In the genomic region with DNA sequence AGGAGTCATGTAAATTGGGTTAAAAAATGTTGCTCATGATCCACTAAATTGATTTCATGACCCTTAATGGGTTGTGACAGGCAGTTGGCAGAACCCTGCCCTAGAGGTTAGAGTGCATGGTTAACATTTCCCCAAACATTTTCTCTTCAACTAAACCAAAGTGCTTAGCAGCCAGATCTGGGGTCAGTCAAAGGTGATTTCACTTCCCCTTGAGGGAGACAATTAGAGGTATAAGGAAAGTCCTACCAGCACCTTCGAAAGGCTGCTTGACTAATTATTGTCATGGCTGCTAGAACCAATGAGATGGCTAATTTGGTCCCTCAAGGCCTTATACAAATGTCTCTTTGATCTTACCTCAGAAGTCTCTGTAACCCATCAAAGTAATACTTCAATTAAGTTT, we compare ENCODE assay signal across 12 cellular contexts. TPM values are rescaled to one million over a fixed set of nuclear protein-coding genes. Genes with fewer than 3 reads are reported as not detected.
A peak's percentile ranks its signal among the peaks of the same experiment; 100 is the strongest.
DNase-seq lines count a peak whose midpoint lies in the region; ATAC-seq, FAIRE-seq and TF ChIP-seq lines count a peak whose summit lies in the region.
"Had no signal": no experiment of that assay in that cellular context is flagged by ENCODE, and none has a peak within 500 bp of the region (broad histone marks: within the 10 kb centered on the region; RNA-seq: fewer than 3 reads in every experiment).

No MANE protein-coding gene starts in this region.

- H3K36me3 ChIP-seq in PC-9 (ENCODE audit: low read depth), result no peaks in the 10 kb centered on the region

- no peak overlapping the region for H3K4me3 ChIP-seq in PC-9

- no peak overlapping the region for H3K4me2 ChIP-seq in PC-9

- no peaks in the 10 kb centered on the region for H3K9me3 ChIP-seq in PC-9 (ENCODE audit: insufficient read depth, low read depth)

- TF ChIP-seq CTCF in GM10248 (IDR thresholded peaks at IDR 0.05; ENCODE audit: control extremely low read depth, extremely low read depth, low read depth, missing control alignments), result no peak
- no peak for TF ChIP-seq CTCF in mesothelial cell of epicardium (IDR thresholded peaks at IDR 0.05; ENCODE audit: unreplicated experiment)
- no peak for TF ChIP-seq CTCF in PC-9 (conservative IDR thresholded peaks at IDR 0.05)

- no peaks in the 10 kb centered on the region for H3K27me3 Mint-ChIP-seq in mesothelial cell of epicardium (ENCODE audit: low read depth)
- H3K27me3 Mint-ChIP-seq: activated naive CD8-positive, alpha-beta T cell treated with anti-CD3 and anti-CD28 coated beads for 36 hours had no signal

- no peaks in the 10 kb centered on the region for H4K20me1 ChIP-seq in PC-9 (ENCODE audit: insufficient read depth)

- H3K9me3 Mint-ChIP-seq in mesothelial cell of epicardium, result peaks cover 17% of the 10 kb centered on the region
- H3K9me3 Mint-ChIP-seq: activated naive CD8-positive, alpha-beta T cell treated with anti-CD3 and anti-CD28 coated beads for 36 hours had no signal

- POLR2A ChIA-PET in GM10248 (lab: Yijun Ruan, JAX), result no interaction called here
- POLR2A ChIA-PET in PC-9 (lab: Charles Lee; ENCODE audit: unreplicated experiment), result no interaction called here

- peaks cover 13% of the 10 kb centered on the region for H3K4me1 Mint-ChIP-seq in mesothelial cell of epicardium

- CTCF ChIA-PET in GM10248 (lab: Yijun Ruan, JAX) (interaction anchor here (1.1 kb wide), 1 partner anchor 25 kb away, joined by 3 read pairs; no protein-coding TSS in a partner anchor), PC-9 (lab: Charles Lee) (no interaction called here)

- no peaks in the 10 kb centered on the region for H3F3A ChIP-seq in PC-9 (ENCODE audit: insufficient read depth, low read depth)

- H3K27ac Mint-ChIP-seq in mesothelial cell of epicardium, result no peak overlapping the region
- H3K27ac Mint-ChIP-seq: activated naive CD8-positive, alpha-beta T cell treated with anti-CD3 and anti-CD28 coated beads for 36 hours; nephron had no signal

- intact Hi-C loops in PC-9 (cut with micrococcal nuclease; ENCODE audit: unreplicated experiment), result loop anchor here (10.0 kb wide), 1 partner anchor 445 kb away; no protein-coding TSS in a partner anchor

- H3K79me2 ChIP-seq in PC-9 (ENCODE audit: low read depth), result no peaks in the 10 kb centered on the region

- DNase-seq in GM10248 (ENCODE audit: extremely low spot score) (peak; percentile 49), urothelium cell line (ENCODE audit: low spot score) (no peak), mesothelial cell of epicardium (ENCODE audit: low spot score in 2 of 2, unreplicated experiment in 2 of 2) (no peak), PC-9 (no peak), retina (no peak)
- DNase-seq: activated naive CD8-positive, alpha-beta T cell treated with anti-CD3 and anti-CD28 coated beads for 36 hours; NCI-H1436 had no signal

- no peaks in the 10 kb centered on the region for H3K9me2 ChIP-seq in PC-9 (ENCODE audit: insufficient read depth)

- ATAC-seq in GM19372 (IDR thresholded peaks at IDR 0.05; ENCODE audit: low read depth, unreplicated experiment) (peak; percentile 91), HG02798 (IDR thresholded peaks at IDR 0.05; ENCODE audit: poor library complexity, unreplicated experiment) (peak; percentile 84), HG03520 (IDR thresholded peaks at IDR 0.05; ENCODE audit: unreplicated experiment) (peak; percentile 90)

- no peaks in the 10 kb centered on the region for H3K27me3 ChIP-seq in PC-9 (ENCODE audit: insufficient read depth, low read depth)

- no peak overlapping the region for H3K4me3 Mint-ChIP-seq in mesothelial cell of epicardium
- H3K4me3 Mint-ChIP-seq: activated naive CD8-positive, alpha-beta T cell treated with anti-CD3 and anti-CD28 coated beads for 36 hours; nephron had no signal

- no TSS peak for BruUV-seq in PC-9 (replicated peaks; lab: Mats Ljungman, UMichigan)

- no peaks in the 10 kb centered on the region for H3K4me1 ChIP-seq in PC-9 (replicated peaks; ENCODE audit: insufficient read depth)

- no peak overlapping the region for H2AFZ ChIP-seq in PC-9

- H3K36me3 Mint-ChIP-seq in mesothelial cell of epicardium, result no peaks in the 10 kb centered on the region
- H3K36me3 Mint-ChIP-seq: activated naive CD8-positive, alpha-beta T cell treated with anti-CD3 and anti-CD28 coated beads for 36 hours had no signal

- H3K27ac ChIP-seq in PC-9, result no peak overlapping the region

- FAIRE-seq in urothelium cell line (lab: Jason Lieb, UNC), result no peak
- FAIRE-seq: endometrium had no signal

RNA-seq across cellular contexts. Expression of a gene that starts 30.9 kb away (rescaled TPM):
- 31.7 to 32.9 TPM (median 32.6 TPM) in 3 replicates for total RNA-seq in mesothelial cell of epicardium
- total RNA-seq in PC-9 (2021), result not detected in 2 replicates

Comparison
In these comparisons a context has a peak if more than half of its experiments do, and no peak if none do; other contexts are left out.
1. RNA of a gene that starts 30.9 kb away (total RNA-seq): 31.7 to 32.9 TPM in mesothelial cell of epicardium; not detected in PC-9; every median in the first group is over 10 times any median in the second.
2. Peak in every context shown above with its lines, with median percentiles within 50 percentile points of each other: ATAC-seq.